1 cellular context compared by ENCODE assay signal in the genomic region with DNA sequence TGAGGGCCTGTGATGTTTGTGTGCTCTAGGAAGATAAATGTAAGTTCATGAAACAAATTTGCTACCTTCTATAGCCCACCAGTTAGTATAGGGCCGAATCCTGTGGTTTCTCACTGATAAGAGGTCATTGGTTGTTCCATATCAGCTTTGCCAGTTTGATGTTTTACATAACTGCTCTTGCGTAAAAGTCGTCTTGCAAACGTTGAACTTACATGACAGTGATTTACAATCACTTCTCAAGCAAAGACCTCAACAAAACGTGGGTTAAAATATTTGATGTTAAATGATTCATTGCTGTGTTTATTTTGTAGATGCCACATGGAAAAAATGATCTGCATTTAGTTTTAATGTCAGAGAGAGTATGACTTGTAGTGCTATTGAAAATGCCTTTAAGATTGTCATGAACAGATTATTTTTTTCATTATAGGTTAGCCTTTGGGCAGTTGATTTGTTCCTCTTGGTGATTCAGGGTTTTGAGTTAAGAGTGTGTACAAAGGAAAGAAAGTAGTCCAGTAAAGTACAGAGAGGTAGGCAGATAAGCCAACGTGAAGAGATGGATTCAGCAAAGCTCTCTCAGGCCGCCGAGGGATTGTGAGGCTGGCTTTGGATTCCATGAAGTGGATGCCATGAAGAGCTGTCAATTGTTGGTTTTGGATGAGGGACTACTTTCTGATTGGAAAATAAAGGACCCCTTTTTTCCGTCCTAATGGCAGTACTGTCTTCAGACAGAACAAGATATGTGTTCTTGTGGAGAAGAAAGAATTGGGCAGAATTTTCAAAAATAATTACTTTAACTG.
A peak's percentile ranks its signal among the peaks of the same experiment; 100 is the strongest.
TF ChIP-seq lines count a peak whose summit lies in the region.

No MANE protein-coding gene starts in this region.

TF ChIP-seq in GM12878, 131 proteins besides CTCF, POLR2A, EP300 and RAD21:
- TF ChIP-seq CREB1 (IDR thresholded peaks at IDR 0.05; ENCODE audit: low read depth) (0 out of 2 replicates have a peak, but pooled peaks have one; percentile 22), SP1 (IDR thresholded peaks at IDR 0.05; ENCODE audit: low read depth, low read length) (no peak)
